1 cellular context compared by ENCODE assay signal in genomic region chr12:104670439-104671406, GRCh38.
TF ChIP-seq lines count a peak whose summit lies in the region.

No MANE protein-coding gene starts in this region.

TF ChIP-seq in GM12878, 131 proteins besides CTCF, POLR2A, EP300 and RAD21 (continued from another document and continues in another):
- TF ChIP-seq CUX1 (IDR thresholded peaks at IDR 0.05; ENCODE audit: insufficient replicate concordance, low read depth, low read length) (no peak), E2F4 (IDR thresholded peaks at IDR 0.05; ENCODE audit: low read depth, low read length) (no peak), TAF1 (IDR thresholded peaks at IDR 0.05; ENCODE audit: borderline replicate concordance, low read depth, low read length) (no peak), ZNF622 (IDR thresholded peaks at IDR 0.05) (peak; percentile 24; the same call in 1 of the 2 replicates), RUNX3 (IDR thresholded peaks at IDR 0.05; ENCODE audit: low read length) (no peak), SMAD1 (IDR thresholded peaks at IDR 0.05; ENCODE audit: low read depth, partially characterized antibody) (no peak), PBX3 (IDR thresholded peaks at IDR 0.05; ENCODE audit: insufficient replicate concordance, low read depth, low read length) (peak; percentile 46), CREM (IDR thresholded peaks at IDR 0.05; ENCODE audit: low read depth) (no peak; the same call in 1 of the 2 replicates), BMI1 (IDR thresholded peaks at IDR 0.05; ENCODE audit: borderline replicate concordance) (peak; percentile 51; the same call in 1 of the 2 replicates), NRF1 (conservative IDR thresholded peaks at IDR 0.05; ENCODE audit: low read depth, low read length) (no peak), MTA3 (IDR thresholded peaks at IDR 0.05; ENCODE audit: borderline replicate concordance, low read length) (no peak), EZH2 (IDR thresholded peaks at IDR 0.05; ENCODE audit: borderline replicate concordance, control insufficient read depth, low read depth, low read length) (no peak), TCF12 (IDR thresholded peaks at IDR 0.05; ENCODE audit: low read depth, low read length) (no peak), RELB (IDR thresholded peaks at IDR 0.05; ENCODE audit: low read depth) (no peak), SKIL (IDR thresholded peaks at IDR 0.05; ENCODE audit: low read depth, poor library complexity, severe bottlenecking) (no peak), ATF3 (IDR thresholded peaks at IDR 0.05; ENCODE audit: borderline replicate concordance, extremely low read depth, low read depth, low read length) (no peak), ELK1 (IDR thresholded peaks at IDR 0.05; ENCODE audit: low read depth, low read length) (peak; percentile 36; the same call in 1 of the 2 replicates), ZNF217 (IDR thresholded peaks at IDR 0.05) (no peak), RB1 (IDR thresholded peaks at IDR 0.05; ENCODE audit: borderline replicate concordance) (no peak), E4F1 (IDR thresholded peaks at IDR 0.05; ENCODE audit: borderline replicate concordance, partially characterized antibody) (no peak), RBBP5 (conservative IDR thresholded peaks at IDR 0.05) (no peak), SUZ12 (IDR thresholded peaks at IDR 0.05; ENCODE audit: unreplicated experiment) (no peak), CBFB (IDR thresholded peaks at IDR 0.05; ENCODE audit: low read depth) (no peak; the same call in 1 of the 2 replicates), EGR1 (IDR thresholded peaks at IDR 0.05; ENCODE audit: borderline replicate concordance in 1 of 2, low read depth in 2 of 2, low read length in 2 of 2) (peak in 1 of 2 experiments; percentile 44; a peak in 2 of 3 replicates), BRCA1 (IDR thresholded peaks at IDR 0.05; ENCODE audit: low read depth, low read length) (no peak), BCL11A (IDR thresholded peaks at IDR 0.05; ENCODE audit: low read depth, low read length) (no peak; the same call in 1 of the 2 replicates), BCLAF1 (IDR thresholded peaks at IDR 0.05) (no peak), HDAC2 (IDR thresholded peaks at IDR 0.05) (no peak), MXI1 (IDR thresholded peaks at IDR 0.05; ENCODE audit: low read depth, low read length) (no peak), YBX1 (IDR thresholded peaks at IDR 0.05) (no peak), LARP7 (IDR thresholded peaks at IDR 0.05) (0 out of 2 replicates have a peak, but pooled peaks have one; percentile 13), SMC3 (IDR thresholded peaks at IDR 0.05; ENCODE audit: borderline replicate concordance, low read length) (no peak), MEF2A (IDR thresholded peaks at IDR 0.05; ENCODE audit: insufficient read depth, low read depth, low read length) (no peak), E2F8 (IDR thresholded peaks at IDR 0.05; ENCODE audit: low read depth, partially characterized antibody) (no peak), EED (IDR thresholded peaks at IDR 0.05; ENCODE audit: low read depth) (no peak), WRNIP1 (IDR thresholded peaks at IDR 0.05; ENCODE audit: borderline replicate concordance, low read depth, low read length) (no peak; the same call in 1 of the 2 replicates), ZBED1 (IDR thresholded peaks at IDR 0.05; ENCODE audit: borderline replicate concordance) (no peak; the same call in none of the 2 replicates), SRF (IDR thresholded peaks at IDR 0.05; ENCODE audit: low read depth in 2 of 2, low read length in 2 of 2) (peak in 1 of 2 experiments; percentile 51; a peak in 1 of 4 replicates)
